1 cellular context compared by ENCODE assay signal in the genomic region with DNA sequence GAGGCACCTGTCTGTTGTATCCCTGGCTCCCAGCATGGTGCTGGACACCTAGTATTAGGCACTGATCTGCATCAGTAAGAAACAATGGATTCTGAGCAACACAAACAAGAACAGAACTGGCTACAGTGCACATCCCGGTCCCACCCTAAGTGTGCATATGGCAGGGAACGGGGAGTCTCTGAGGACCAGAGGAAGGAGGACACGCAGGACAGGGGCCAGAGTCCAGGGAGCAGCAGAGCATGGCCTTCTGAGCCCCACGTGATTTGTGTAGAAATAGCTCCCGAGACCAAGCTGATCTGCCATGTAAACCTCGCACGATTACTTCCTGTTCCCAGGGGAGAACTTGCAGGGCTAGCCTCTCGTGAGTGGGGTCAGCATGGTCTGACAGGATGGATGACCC.
A peak's percentile ranks its signal among the peaks of the same experiment; 100 is the strongest.
TF ChIP-seq lines count a peak whose summit lies in the region.

No MANE protein-coding gene starts in this region.

TF ChIP-seq in HepG2, 621 proteins besides CTCF, POLR2A, EP300 and RAD21 (continued from another document):
- TF ChIP-seq, protein P1, sequence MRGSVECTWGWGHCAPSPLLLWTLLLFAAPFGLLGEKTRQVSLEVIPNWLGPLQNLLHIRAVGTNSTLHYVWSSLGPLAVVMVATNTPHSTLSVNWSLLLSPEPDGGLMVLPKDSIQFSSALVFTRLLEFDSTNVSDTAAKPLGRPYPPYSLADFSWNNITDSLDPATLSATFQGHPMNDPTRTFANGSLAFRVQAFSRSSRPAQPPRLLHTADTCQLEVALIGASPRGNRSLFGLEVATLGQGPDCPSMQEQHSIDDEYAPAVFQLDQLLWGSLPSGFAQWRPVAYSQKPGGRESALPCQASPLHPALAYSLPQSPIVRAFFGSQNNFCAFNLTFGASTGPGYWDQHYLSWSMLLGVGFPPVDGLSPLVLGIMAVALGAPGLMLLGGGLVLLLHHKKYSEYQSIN (CRISPR knock-in tag; IDR thresholded peaks at IDR 0.05; ENCODE audit: borderline replicate concordance) = no peak
- TF ChIP-seq, protein P2, sequence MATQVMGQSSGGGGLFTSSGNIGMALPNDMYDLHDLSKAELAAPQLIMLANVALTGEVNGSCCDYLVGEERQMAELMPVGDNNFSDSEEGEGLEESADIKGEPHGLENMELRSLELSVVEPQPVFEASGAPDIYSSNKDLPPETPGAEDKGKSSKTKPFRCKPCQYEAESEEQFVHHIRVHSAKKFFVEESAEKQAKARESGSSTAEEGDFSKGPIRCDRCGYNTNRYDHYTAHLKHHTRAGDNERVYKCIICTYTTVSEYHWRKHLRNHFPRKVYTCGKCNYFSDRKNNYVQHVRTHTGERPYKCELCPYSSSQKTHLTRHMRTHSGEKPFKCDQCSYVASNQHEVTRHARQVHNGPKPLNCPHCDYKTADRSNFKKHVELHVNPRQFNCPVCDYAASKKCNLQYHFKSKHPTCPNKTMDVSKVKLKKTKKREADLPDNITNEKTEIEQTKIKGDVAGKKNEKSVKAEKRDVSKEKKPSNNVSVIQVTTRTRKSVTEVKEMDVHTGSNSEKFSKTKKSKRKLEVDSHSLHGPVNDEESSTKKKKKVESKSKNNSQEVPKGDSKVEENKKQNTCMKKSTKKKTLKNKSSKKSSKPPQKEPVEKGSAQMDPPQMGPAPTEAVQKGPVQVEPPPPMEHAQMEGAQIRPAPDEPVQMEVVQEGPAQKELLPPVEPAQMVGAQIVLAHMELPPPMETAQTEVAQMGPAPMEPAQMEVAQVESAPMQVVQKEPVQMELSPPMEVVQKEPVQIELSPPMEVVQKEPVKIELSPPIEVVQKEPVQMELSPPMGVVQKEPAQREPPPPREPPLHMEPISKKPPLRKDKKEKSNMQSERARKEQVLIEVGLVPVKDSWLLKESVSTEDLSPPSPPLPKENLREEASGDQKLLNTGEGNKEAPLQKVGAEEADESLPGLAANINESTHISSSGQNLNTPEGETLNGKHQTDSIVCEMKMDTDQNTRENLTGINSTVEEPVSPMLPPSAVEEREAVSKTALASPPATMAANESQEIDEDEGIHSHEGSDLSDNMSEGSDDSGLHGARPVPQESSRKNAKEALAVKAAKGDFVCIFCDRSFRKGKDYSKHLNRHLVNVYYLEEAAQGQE (IDR thresholded peaks at IDR 0.05; ENCODE audit: borderline replicate concordance in 1 of 2, low read depth in 1 of 2, low read length in 2 of 2) = no peak
- TF ChIP-seq SUZ12 (IDR thresholded peaks at IDR 0.05; ENCODE audit: low read depth, low read length) (no peak), ZNF350 (CRISPR knock-in tag; IDR thresholded peaks at IDR 0.05; ENCODE audit: borderline replicate concordance, low read depth) (peak; percentile 28; the same call in 1 of the 2 replicates), ETV6 (CRISPR knock-in tag; conservative IDR thresholded peaks at IDR 0.05) (no peak), ZNF501 (CRISPR knock-in tag; IDR thresholded peaks at IDR 0.05) (no peak), ZNF879 (CRISPR knock-in tag; IDR thresholded peaks at IDR 0.05) (no peak)
- TF ChIP-seq, protein P3, sequence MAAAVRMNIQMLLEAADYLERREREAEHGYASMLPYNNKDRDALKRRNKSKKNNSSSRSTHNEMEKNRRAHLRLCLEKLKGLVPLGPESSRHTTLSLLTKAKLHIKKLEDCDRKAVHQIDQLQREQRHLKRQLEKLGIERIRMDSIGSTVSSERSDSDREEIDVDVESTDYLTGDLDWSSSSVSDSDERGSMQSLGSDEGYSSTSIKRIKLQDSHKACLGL (CRISPR knock-in tag; IDR thresholded peaks at IDR 0.05) = no peak
- TF ChIP-seq, protein P4, sequence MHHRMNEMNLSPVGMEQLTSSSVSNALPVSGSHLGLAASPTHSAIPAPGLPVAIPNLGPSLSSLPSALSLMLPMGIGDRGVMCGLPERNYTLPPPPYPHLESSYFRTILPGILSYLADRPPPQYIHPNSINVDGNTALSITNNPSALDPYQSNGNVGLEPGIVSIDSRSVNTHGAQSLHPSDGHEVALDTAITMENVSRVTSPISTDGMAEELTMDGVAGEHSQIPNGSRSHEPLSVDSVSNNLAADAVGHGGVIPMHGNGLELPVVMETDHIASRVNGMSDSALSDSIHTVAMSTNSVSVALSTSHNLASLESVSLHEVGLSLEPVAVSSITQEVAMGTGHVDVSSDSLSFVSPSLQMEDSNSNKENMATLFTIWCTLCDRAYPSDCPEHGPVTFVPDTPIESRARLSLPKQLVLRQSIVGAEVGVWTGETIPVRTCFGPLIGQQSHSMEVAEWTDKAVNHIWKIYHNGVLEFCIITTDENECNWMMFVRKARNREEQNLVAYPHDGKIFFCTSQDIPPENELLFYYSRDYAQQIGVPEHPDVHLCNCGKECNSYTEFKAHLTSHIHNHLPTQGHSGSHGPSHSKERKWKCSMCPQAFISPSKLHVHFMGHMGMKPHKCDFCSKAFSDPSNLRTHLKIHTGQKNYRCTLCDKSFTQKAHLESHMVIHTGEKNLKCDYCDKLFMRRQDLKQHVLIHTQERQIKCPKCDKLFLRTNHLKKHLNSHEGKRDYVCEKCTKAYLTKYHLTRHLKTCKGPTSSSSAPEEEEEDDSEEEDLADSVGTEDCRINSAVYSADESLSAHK (CRISPR knock-in tag; IDR thresholded peaks at IDR 0.05; ENCODE audit: borderline replicate concordance) = no peak
- TF ChIP-seq, protein P5, sequence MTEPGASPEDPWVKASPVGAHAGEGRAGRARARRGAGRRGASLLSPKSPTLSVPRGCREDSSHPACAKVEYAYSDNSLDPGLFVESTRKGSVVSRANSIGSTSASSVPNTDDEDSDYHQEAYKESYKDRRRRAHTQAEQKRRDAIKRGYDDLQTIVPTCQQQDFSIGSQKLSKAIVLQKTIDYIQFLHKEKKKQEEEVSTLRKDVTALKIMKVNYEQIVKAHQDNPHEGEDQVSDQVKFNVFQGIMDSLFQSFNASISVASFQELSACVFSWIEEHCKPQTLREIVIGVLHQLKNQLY (CRISPR knock-in tag; IDR thresholded peaks at IDR 0.05) = peak; percentile 81
- TF ChIP-seq, protein P6, sequence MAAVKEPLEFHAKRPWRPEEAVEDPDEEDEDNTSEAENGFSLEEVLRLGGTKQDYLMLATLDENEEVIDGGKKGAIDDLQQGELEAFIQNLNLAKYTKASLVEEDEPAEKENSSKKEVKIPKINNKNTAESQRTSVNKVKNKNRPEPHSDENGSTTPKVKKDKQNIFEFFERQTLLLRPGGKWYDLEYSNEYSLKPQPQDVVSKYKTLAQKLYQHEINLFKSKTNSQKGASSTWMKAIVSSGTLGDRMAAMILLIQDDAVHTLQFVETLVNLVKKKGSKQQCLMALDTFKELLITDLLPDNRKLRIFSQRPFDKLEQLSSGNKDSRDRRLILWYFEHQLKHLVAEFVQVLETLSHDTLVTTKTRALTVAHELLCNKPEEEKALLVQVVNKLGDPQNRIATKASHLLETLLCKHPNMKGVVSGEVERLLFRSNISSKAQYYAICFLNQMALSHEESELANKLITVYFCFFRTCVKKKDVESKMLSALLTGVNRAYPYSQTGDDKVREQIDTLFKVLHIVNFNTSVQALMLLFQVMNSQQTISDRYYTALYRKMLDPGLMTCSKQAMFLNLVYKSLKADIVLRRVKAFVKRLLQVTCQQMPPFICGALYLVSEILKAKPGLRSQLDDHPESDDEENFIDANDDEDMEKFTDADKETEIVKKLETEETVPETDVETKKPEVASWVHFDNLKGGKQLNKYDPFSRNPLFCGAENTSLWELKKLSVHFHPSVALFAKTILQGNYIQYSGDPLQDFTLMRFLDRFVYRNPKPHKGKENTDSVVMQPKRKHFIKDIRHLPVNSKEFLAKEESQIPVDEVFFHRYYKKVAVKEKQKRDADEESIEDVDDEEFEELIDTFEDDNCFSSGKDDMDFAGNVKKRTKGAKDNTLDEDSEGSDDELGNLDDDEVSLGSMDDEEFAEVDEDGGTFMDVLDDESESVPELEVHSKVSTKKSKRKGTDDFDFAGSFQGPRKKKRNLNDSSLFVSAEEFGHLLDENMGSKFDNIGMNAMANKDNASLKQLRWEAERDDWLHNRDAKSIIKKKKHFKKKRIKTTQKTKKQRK (IDR thresholded peaks at IDR 0.05; ENCODE audit: low read length) = no peak
- TF ChIP-seq, protein P7, sequence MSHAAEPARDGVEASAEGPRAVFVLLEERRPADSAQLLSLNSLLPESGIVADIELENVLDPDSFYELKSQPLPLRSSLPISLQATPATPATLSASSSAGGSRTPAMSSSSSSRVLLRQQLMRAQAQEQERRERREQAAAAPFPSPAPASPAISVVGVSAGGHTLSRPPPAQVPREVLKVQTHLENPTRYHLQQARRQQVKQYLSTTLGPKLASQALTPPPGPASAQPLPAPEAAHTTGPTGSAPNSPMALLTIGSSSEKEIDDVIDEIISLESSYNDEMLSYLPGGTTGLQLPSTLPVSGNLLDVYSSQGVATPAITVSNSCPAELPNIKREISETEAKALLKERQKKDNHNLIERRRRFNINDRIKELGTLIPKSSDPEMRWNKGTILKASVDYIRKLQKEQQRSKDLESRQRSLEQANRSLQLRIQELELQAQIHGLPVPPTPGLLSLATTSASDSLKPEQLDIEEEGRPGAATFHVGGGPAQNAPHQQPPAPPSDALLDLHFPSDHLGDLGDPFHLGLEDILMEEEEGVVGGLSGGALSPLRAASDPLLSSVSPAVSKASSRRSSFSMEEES (CRISPR knock-in tag; IDR thresholded peaks at IDR 0.05) = peak; percentile 75; the same call in 1 of the 2 replicates
